Comparison of ENCODE assay signal across 3 cellular contexts in genomic region chr5:159963967-159964366, GRCh38. TPM values are rescaled to one million over a fixed set of nuclear protein-coding genes. Genes with fewer than 3 reads are reported as not detected.
"Had no signal": no experiment of that assay in that cellular context is flagged by ENCODE, and none has a peak within 500 bp of the region (broad histone marks: within the 10 kb centered on the region; RNA-seq: fewer than 3 reads in every experiment).

No MANE protein-coding gene starts in this region.

- DNase-seq: GDM1, GF-D8 had no signal

- H3K4me3 ChIP-seq: GM12878 had no signal

- ATAC-seq: GM12878 had no signal

RNA-seq across cellular contexts. Expression of gene ADRA1B, which starts 47.7 kb away (rescaled TPM):
- total RNA-seq: GM12878 had no signal
